1 cellular context compared by ENCODE assay signal in the genomic region with DNA sequence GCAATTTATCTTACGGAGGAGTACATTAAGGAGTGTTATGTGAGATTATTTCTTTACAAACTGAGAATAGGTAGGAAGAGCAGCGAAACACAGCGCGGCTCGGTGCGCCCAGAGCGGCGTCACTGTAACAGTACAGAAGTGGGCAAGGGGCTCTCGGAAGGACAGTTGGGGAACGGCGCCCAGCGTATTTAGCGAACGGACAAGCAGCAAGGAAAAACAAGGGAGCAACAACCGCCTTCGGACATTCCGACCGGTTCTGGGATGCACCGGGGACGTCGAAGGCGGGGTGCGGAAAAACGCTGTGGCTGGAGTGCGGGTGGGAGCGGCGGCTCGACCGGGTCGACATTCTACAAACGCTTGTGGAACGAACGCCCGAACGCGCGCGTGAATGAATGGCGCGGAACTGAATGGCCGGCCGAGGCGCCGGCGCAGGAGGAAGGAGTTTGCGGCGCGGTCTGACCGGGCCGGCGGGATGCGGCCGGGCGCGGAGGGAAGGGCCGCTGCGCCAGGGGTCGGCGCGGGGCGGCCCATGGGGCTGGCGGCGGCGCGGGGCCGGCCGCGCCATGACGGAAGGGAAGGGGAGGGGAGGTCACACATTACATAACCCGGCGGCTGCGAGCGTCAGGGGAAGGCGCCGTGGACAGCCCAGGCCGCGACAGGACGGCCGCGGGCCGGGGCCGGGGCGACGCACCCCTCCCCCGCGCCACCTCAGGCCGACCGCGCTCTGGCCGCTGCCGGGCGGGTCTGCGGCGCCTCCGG.
TF ChIP-seq lines count a peak whose summit lies in the region.

No MANE protein-coding gene starts in this region.

TF ChIP-seq in GM23338, 12 proteins besides CTCF, POLR2A, EP300 and RAD21 (continued from another document):
- TF ChIP-seq, protein P1, sequence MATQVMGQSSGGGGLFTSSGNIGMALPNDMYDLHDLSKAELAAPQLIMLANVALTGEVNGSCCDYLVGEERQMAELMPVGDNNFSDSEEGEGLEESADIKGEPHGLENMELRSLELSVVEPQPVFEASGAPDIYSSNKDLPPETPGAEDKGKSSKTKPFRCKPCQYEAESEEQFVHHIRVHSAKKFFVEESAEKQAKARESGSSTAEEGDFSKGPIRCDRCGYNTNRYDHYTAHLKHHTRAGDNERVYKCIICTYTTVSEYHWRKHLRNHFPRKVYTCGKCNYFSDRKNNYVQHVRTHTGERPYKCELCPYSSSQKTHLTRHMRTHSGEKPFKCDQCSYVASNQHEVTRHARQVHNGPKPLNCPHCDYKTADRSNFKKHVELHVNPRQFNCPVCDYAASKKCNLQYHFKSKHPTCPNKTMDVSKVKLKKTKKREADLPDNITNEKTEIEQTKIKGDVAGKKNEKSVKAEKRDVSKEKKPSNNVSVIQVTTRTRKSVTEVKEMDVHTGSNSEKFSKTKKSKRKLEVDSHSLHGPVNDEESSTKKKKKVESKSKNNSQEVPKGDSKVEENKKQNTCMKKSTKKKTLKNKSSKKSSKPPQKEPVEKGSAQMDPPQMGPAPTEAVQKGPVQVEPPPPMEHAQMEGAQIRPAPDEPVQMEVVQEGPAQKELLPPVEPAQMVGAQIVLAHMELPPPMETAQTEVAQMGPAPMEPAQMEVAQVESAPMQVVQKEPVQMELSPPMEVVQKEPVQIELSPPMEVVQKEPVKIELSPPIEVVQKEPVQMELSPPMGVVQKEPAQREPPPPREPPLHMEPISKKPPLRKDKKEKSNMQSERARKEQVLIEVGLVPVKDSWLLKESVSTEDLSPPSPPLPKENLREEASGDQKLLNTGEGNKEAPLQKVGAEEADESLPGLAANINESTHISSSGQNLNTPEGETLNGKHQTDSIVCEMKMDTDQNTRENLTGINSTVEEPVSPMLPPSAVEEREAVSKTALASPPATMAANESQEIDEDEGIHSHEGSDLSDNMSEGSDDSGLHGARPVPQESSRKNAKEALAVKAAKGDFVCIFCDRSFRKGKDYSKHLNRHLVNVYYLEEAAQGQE (IDR thresholded peaks at IDR 0.05; ENCODE audit: unreplicated experiment), result no peak
- TF ChIP-seq ZNF331 (CRISPR knock-in tag; IDR thresholded peaks at IDR 0.05; ENCODE audit: low read depth) (no peak), CREB1 (CRISPR knock-in tag; IDR thresholded peaks at IDR 0.05; ENCODE audit: low read depth) (no peak), EZH2phosphoT487 (IDR thresholded peaks at IDR 0.05; ENCODE audit: unreplicated experiment) (no peak)
- TF ChIP-seq, protein P2, sequence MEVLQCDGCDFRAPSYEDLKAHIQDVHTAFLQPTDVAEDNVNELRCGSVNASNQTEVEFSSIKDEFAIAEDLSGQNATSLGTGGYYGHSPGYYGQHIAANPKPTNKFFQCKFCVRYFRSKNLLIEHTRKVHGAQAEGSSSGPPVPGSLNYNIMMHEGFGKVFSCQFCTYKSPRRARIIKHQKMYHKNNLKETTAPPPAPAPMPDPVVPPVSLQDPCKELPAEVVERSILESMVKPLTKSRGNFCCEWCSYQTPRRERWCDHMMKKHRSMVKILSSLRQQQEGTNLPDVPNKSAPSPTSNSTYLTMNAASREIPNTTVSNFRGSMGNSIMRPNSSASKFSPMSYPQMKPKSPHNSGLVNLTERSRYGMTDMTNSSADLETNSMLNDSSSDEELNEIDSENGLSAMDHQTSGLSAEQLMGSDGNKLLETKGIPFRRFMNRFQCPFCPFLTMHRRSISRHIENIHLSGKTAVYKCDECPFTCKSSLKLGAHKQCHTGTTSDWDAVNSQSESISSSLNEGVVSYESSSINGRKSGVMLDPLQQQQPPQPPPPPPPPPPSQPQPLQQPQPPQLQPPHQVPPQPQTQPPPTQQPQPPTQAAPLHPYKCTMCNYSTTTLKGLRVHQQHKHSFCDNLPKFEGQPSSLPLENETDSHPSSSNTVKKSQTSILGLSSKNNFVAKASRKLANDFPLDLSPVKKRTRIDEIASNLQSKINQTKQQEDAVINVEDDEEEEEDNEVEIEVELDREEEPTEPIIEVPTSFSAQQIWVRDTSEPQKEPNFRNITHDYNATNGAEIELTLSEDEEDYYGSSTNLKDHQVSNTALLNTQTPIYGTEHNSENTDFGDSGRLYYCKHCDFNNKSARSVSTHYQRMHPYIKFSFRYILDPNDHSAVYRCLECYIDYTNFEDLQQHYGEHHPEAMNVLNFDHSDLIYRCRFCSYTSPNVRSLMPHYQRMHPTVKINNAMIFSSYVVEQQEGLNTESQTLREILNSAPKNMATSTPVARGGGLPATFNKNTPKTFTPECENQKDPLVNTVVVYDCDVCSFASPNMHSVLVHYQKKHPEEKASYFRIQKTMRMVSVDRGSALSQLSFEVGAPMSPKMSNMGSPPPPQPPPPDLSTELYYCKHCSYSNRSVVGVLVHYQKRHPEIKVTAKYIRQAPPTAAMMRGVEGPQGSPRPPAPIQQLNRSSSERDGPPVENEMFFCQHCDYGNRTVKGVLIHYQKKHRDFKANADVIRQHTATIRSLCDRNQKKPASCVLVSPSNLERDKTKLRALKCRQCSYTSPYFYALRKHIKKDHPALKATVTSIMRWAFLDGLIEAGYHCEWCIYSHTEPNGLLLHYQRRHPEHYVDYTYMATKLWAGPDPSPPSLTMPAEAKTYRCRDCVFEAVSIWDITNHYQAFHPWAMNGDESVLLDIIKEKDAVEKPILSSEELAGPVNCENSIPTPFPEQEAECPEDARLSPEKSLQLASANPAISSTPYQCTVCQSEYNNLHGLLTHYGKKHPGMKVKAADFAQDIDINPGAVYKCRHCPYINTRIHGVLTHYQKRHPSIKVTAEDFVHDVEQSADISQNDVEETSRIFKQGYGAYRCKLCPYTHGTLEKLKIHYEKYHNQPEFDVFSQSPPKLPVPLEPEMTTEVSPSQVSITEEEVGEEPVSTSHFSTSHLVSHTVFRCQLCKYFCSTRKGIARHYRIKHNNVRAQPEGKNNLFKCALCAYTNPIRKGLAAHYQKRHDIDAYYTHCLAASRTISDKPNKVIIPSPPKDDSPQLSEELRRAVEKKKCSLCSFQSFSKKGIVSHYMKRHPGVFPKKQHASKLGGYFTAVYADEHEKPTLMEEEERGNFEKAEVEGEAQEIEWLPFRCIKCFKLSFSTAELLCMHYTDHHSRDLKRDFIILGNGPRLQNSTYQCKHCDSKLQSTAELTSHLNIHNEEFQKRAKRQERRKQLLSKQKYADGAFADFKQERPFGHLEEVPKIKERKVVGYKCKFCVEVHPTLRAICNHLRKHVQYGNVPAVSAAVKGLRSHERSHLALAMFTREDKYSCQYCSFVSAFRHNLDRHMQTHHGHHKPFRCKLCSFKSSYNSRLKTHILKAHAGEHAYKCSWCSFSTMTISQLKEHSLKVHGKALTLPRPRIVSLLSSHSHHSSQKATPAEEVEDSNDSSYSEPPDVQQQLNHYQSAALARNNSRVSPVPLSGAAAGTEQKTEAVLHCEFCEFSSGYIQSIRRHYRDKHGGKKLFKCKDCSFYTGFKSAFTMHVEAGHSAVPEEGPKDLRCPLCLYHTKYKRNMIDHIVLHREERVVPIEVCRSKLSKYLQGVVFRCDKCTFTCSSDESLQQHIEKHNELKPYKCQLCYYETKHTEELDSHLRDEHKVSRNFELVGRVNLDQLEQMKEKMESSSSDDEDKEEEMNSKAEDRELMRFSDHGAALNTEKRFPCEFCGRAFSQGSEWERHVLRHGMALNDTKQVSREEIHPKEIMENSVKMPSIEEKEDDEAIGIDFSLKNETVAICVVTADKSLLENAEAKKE (CRISPR knock-in tag; IDR thresholded peaks at IDR 0.05), result no peak
